In genomic region chr5:52024363-52024762, GRCh38 we compare ENCODE assay signal across 22 cellular contexts.
DNase-seq lines count a peak whose midpoint lies in the region; ATAC-seq, FAIRE-seq and TF ChIP-seq lines count a peak whose summit lies in the region.
"Had no signal": no experiment of that assay in that cellular context is flagged by ENCODE, and none has a peak within 500 bp of the region (broad histone marks: within the 10 kb centered on the region; RNA-seq: fewer than 3 reads in every experiment).

No MANE protein-coding gene starts in this region.

- no peak for TF ChIP-seq CTCF in nephron progenitor cell (IDR thresholded peaks at IDR 0.05)
- TF ChIP-seq CTCF in MCF 10A (IDR thresholded peaks at IDR 0.05; ENCODE audit: unreplicated experiment) = no peak

- BruUV-seq in MCF 10A (replicated peaks; lab: Mats Ljungman, UMichigan) = no TSS peak

- CTCF ChIA-PET in MCF 10A (lab: Yijun Ruan, JAX) = no interaction called here

- no peaks in the 10 kb centered on the region for H3K36me3 ChIP-seq in aorta (ENCODE audit: control insufficient read depth in 1 of 2, insufficient read depth in 2 of 2, low read length in 1 of 2)
- H3K36me3 ChIP-seq: BLaER1 had no signal

- intact Hi-C loops in MCF 10A (cut with micrococcal nuclease) (loop anchor here (10.0 kb wide), 1 partner anchor 330 kb away; no protein-coding TSS in a partner anchor), aorta (cut with DNase I) (no loop called here)

- ATAC-seq in stimulated activated effector memory CD8-positive, alpha-beta T cell treated with anti-CD3 and anti-CD28 coated beads, Interleukin-12 subunit alpha, Interleukin-12 subunit beta, amount 100 ng/mL, for 72 hours = no peak
- ATAC-seq in aorta (ENCODE audit: low FRiP score) = no peak
- ATAC-seq: HCT116, PC-3, SK-N-SH treated with all-trans-retinoic acid at 6 μM for 48 hours had no signal

- H3K4me3 ChIP-seq in aorta (ENCODE audit: low read length in 2 of 2) = no peak overlapping the region
- H3K4me3 ChIP-seq: BLaER1 had no signal

- H3K4me1 Mint-ChIP-seq in nephron progenitor cell (no peaks in the 10 kb centered on the region), MCF 10A (ENCODE audit: insufficient read depth, unreplicated experiment) (no peaks in the 10 kb centered on the region)
- no peaks in the 10 kb centered on the region for H3K4me1 Mint-ChIP-seq in stimulated activated effector memory CD8-positive, alpha-beta T cell treated with anti-CD3 and anti-CD28 coated beads, Interleukin-12 subunit alpha, Interleukin-12 subunit beta, amount 100 ng/mL, for 72 hours
- H3K4me1 Mint-ChIP-seq: CD4-positive, alpha-beta memory T cell had no signal

- H3K4me1 ChIP-seq in aorta (ENCODE audit: control insufficient read depth in 1 of 2, insufficient read depth in 2 of 2, low read length in 2 of 2) = no peaks in the 10 kb centered on the region
- H3K4me1 ChIP-seq: BLaER1 had no signal

- H3K36me3 Mint-ChIP-seq in nephron progenitor cell (ENCODE audit: low read depth) = no peaks in the 10 kb centered on the region
- no peaks in the 10 kb centered on the region for H3K36me3 Mint-ChIP-seq in stimulated activated effector memory CD8-positive, alpha-beta T cell treated with anti-CD3 and anti-CD28 coated beads, Interleukin-12 subunit alpha, Interleukin-12 subunit beta, amount 100 ng/mL, for 72 hours
- no peaks in the 10 kb centered on the region for H3K36me3 Mint-ChIP-seq in MCF 10A (ENCODE audit: insufficient read depth, unreplicated experiment)
- H3K36me3 Mint-ChIP-seq: CD4-positive, alpha-beta memory T cell had no signal

- H3K9me3 ChIP-seq in aorta (ENCODE audit: control insufficient read depth, low read length) = no peaks in the 10 kb centered on the region
- H3K9me3 ChIP-seq: BLaER1 had no signal

- no peak overlapping the region for H3K4me3 Mint-ChIP-seq in nephron progenitor cell
- no peak overlapping the region for H3K4me3 Mint-ChIP-seq in stimulated activated effector memory CD8-positive, alpha-beta T cell treated with anti-CD3 and anti-CD28 coated beads, Interleukin-12 subunit alpha, Interleukin-12 subunit beta, amount 100 ng/mL, for 72 hours
- no peak overlapping the region for H3K4me3 Mint-ChIP-seq in MCF 10A (ENCODE audit: unreplicated experiment)
- H3K4me3 Mint-ChIP-seq: CD4-positive, alpha-beta memory T cell had no signal

- peak; percentile 22 for DNase-seq in D341Med (ENCODE audit: low spot score)
- peak; percentile 14 for DNase-seq in HTR-8/SVneo (ENCODE audit: insufficient read length, low spot score)
- peak; percentile 47 for DNase-seq in kidney tubule cell (ENCODE audit: low spot score)
- no peak for DNase-seq in nephron progenitor cell
- no peak for DNase-seq in NCI-H1694 (lab: John Stamatoyannopoulos, UW)
- no peak for DNase-seq in stimulated activated effector memory CD8-positive, alpha-beta T cell treated with anti-CD3 and anti-CD28 coated beads, Interleukin-12 subunit alpha, Interleukin-12 subunit beta, amount 100 ng/mL, for 72 hours (ENCODE audit: low spot score in 2 of 2)
- DNase-seq in MCF 10A (ENCODE audit: unreplicated experiment) = no peak
- DNase-seq in aorta = no peak
- DNase-seq: Calu3; CD4-positive, alpha-beta memory T cell; NCI-H1105 treated with DMSO at 0.1 percent for 48 hours; NCI-H1930; NCI-H345; NCI-H524 treated with DMSO at 0.1 percent for 48 hours; PC-3; SIG-M5 had no signal

- no peak for FAIRE-seq in HTR-8/SVneo (lab: Jason Lieb, UNC)
- FAIRE-seq: A204.1 had no signal

- WGBS in aorta, 2 donors = 52 to 86% methylated on average over 3 of the region's 3 CpGs

- no peaks in the 10 kb centered on the region for H3K27me3 Mint-ChIP-seq in nephron progenitor cell (ENCODE audit: low read depth, poor library complexity)
- H3K27me3 Mint-ChIP-seq in MCF 10A (ENCODE audit: insufficient read depth, unreplicated experiment) = peaks cover 34% of the 10 kb centered on the region
- H3K27me3 Mint-ChIP-seq: CD4-positive, alpha-beta memory T cell had no signal

- POLR2A ChIA-PET in MCF 10A (lab: Yijun Ruan, JAX) = no interaction called here

- H3K27ac Mint-ChIP-seq in nephron progenitor cell (peak overlapping the region; percentile 88), MCF 10A (ENCODE audit: low read depth, unreplicated experiment) (no peak overlapping the region)
- no peak overlapping the region for H3K27ac Mint-ChIP-seq in stimulated activated effector memory CD8-positive, alpha-beta T cell treated with anti-CD3 and anti-CD28 coated beads, Interleukin-12 subunit alpha, Interleukin-12 subunit beta, amount 100 ng/mL, for 72 hours
- H3K27ac Mint-ChIP-seq: CD4-positive, alpha-beta memory T cell had no signal

- H3K27me3 ChIP-seq in aorta (ENCODE audit: control insufficient read depth in 1 of 2, insufficient read depth in 2 of 2, low read length in 1 of 2) = no peaks in the 10 kb centered on the region
- H3K27me3 ChIP-seq: BLaER1 had no signal

- H3K27ac ChIP-seq in aorta (ENCODE audit: low read depth in 1 of 2, low read length in 2 of 2) = no peak overlapping the region
- H3K27ac ChIP-seq: BLaER1, HL-60, RWPE1 had no signal

- H3K9me3 Mint-ChIP-seq in nephron progenitor cell (no peaks in the 10 kb centered on the region), MCF 10A (ENCODE audit: unreplicated experiment) (no peaks in the 10 kb centered on the region)
- H3K9me3 Mint-ChIP-seq in stimulated activated effector memory CD8-positive, alpha-beta T cell treated with anti-CD3 and anti-CD28 coated beads, Interleukin-12 subunit alpha, Interleukin-12 subunit beta, amount 100 ng/mL, for 72 hours = peaks cover 8% of the 10 kb centered on the region

Comparison
In these comparisons a context has a peak if more than half of its experiments do, and no peak if none do; other contexts are left out.
1. DNase-seq: peak in D341Med (single experiment), HTR-8/SVneo (single experiment) and kidney tubule cell (single experiment); none in nephron progenitor cell (single experiment), NCI-H1694 (single experiment), stimulated activated effector memory CD8-positive, alpha-beta T cell treated with anti-CD3 and anti-CD28 coated beads, Interleukin-12 subunit alpha, Interleukin-12 subunit beta, amount 100 ng/mL, for 72 hours (0 of 2), MCF 10A (single experiment) and aorta (0 of 2).